ENCODE assay signal across 8 cellular contexts in the genomic region with DNA sequence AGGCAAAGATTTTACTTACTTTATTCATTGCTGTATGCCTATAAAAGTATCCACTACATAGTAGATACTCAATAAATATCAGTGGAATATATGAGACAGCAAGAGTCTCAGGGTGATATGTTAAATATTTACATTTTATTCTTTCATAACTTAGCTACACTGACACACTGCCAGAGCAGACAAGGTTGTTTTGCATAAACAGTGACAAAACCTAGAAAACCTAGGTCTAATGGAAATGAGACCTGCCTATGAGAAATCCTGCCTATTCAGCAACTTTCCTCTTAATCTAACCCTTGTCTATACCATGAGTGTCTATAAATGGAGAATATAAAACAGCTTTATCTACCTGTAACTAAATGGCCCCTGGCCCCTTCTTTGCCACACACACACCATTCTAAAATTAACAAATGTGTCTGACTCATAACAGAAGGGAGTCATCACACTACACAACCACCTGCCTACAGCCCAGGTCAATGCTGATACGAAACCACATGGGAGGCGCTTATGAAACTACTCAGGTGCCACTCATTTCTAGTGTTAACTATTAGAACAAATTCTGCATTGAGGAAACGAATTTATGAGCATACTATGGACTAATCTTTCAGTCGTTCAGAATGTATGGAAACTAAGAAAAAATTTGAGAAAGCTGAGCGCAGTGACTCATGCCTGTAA.
DNase-seq lines count a peak whose midpoint lies in the region; ATAC-seq, FAIRE-seq and TF ChIP-seq lines count a peak whose summit lies in the region.

No MANE protein-coding gene starts in this region.

- H3K27ac Mint-ChIP-seq in activated naive CD4-positive, alpha-beta T cell treated with anti-CD3 and anti-CD28 coated beads, Interleukin-2, amount 50 U/mL, for 72 hours, result peak overlapping the region in 1 of 2 donors; percentile 39

- CTCF ChIA-PET in A549 (lab: Yijun Ruan, JAX), result interaction anchor here (1.3 to 2.9 kb wide), 3 partner anchors 15 to 174 kb away, joined by 3 to 7 read pairs (median 6); no protein-coding TSS in a partner anchor

- H3K9me3 ChIP-seq in A549, result no peaks in the 10 kb centered on the region

- TF ChIP-seq POLR2A in A549 (IDR thresholded peaks at IDR 0.05; ENCODE audit: low read length), result no peak

- no peaks in the 10 kb centered on the region for H3K9me3 Mint-ChIP-seq in activated naive CD4-positive, alpha-beta T cell treated with anti-CD3 and anti-CD28 coated beads, Interleukin-2, amount 50 U/mL, for 72 hours

- WGBS in A549 (ENCODE audit: missing lambda C conversion rate), result 79% methylated on average over 5 of the region's 5 CpGs

- H3K36me3 Mint-ChIP-seq in activated naive CD4-positive, alpha-beta T cell treated with anti-CD3 and anti-CD28 coated beads, Interleukin-2, amount 50 U/mL, for 72 hours, result peaks cover 10 to 11% of the 10 kb centered on the region in 2 donors

- H3K4me2 ChIP-seq in A549, result no peak overlapping the region

- no peak for ATAC-seq in A549
- ATAC-seq in GM19351 (IDR thresholded peaks at IDR 0.05; ENCODE audit: unreplicated experiment), result peak; percentile 100
- peak; percentile 92 for ATAC-seq in HG03097 (IDR thresholded peaks at IDR 0.05; ENCODE audit: low FRiP score, unreplicated experiment)
- peak; percentile 96 to 99 for ATAC-seq in activated naive CD4-positive, alpha-beta T cell treated with anti-CD3 and anti-CD28 coated beads, Interleukin-2, amount 50 U/mL, for 72 hours

- TF ChIP-seq RAD21 in A549 (conservative IDR thresholded peaks at IDR 0.05 in 1 of 2, IDR thresholded peaks at IDR 0.05 in 1 of 2), result no peak

- DNase-seq in A549 (ENCODE audit: low read depth in 1 of 2, low spot score in 1 of 2), result no peak
- peak in 1 of 2 donors; percentile 36 for DNase-seq in activated naive CD4-positive, alpha-beta T cell treated with anti-CD3 and anti-CD28 coated beads, Interleukin-2, amount 50 U/mL, for 72 hours (ENCODE audit: low spot score in 2 of 2)
- no peak for DNase-seq in OCI-M1 (lab: John Stamatoyannopoulos, UW)
- no peak for DNase-seq in DMS 273 (lab: John Stamatoyannopoulos, UW; ENCODE audit: unreplicated experiment)
- no peak for DNase-seq in activated CD8-positive, alpha-beta memory T cell treated with anti-CD3 and anti-CD28 coated beads for 24 hours
- DNase-seq in COLO829 (ENCODE audit: low spot score), result no peak

- TF ChIP-seq CTCF in A549 (IDR thresholded peaks at IDR 0.05), result no peak

- no peak for FAIRE-seq in A549 (lab: Jason Lieb, UNC)

- H3K27ac ChIP-seq in A549, result no peak overlapping the region

- no peak overlapping the region for H3K4me3 ChIP-seq in A549

- peaks cover 9% of the 10 kb centered on the region; the same call in 2 of the 3 replicates for H3K4me1 ChIP-seq in A549

- no peak for TF ChIP-seq EP300 in A549 (IDR thresholded peaks at IDR 0.05)

- POLR2A ChIA-PET in A549 (lab: Yijun Ruan, JAX), result no interaction called here

TF ChIP-seq in A549, 52 proteins besides CTCF, POLR2A, EP300 and RAD21:
- TF ChIP-seq ZSCAN20 (CRISPR knock-in tag; IDR thresholded peaks at IDR 0.05) (no peak), FOSL2 (IDR thresholded peaks at IDR 0.05) (no peak), FOSL2 (CRISPR knock-in tag; IDR thresholded peaks at IDR 0.05) (peak; percentile 10; the same call in 1 of the 2 replicates), CEBPB (IDR thresholded peaks at IDR 0.05) (no peak), RNF2 (IDR thresholded peaks at IDR 0.05; ENCODE audit: borderline replicate concordance, low read depth) (no peak), MAFK (IDR thresholded peaks at IDR 0.05; ENCODE audit: partially characterized antibody) (peak; percentile 90), ZFP36 (IDR thresholded peaks at IDR 0.05; ENCODE audit: borderline replicate concordance, partially characterized antibody) (no peak), HDAC2 (IDR thresholded peaks at IDR 0.05) (no peak), HOXA7 (CRISPR knock-in tag; IDR thresholded peaks at IDR 0.05) (no peak)
- TF ChIP-seq, protein P1, sequence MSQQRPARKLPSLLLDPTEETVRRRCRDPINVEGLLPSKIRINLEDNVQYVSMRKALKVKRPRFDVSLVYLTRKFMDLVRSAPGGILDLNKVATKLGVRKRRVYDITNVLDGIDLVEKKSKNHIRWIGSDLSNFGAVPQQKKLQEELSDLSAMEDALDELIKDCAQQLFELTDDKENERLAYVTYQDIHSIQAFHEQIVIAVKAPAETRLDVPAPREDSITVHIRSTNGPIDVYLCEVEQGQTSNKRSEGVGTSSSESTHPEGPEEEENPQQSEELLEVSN (IDR thresholded peaks at IDR 0.05; ENCODE audit: borderline replicate concordance, low read depth), result no peak

Comparison
In these comparisons a context has a peak if more than half of its experiments do, and no peak if none do; other contexts are left out.
1. ATAC-seq: peak in GM19351 (single experiment), HG03097 (single experiment) and activated naive CD4-positive, alpha-beta T cell treated with anti-CD3 and anti-CD28 coated beads, Interleukin-2, amount 50 U/mL, for 72 hours (2 of 2); none in A549 (0 of 2).